ENCODE assay signal across 20 cellular contexts in genomic region chr2:232417489-232417888, GRCh38. TPM values are rescaled to one million over a fixed set of nuclear protein-coding genes. Genes with fewer than 3 reads are reported as not detected.
DNase-seq lines count a peak whose midpoint lies in the region; ATAC-seq and TF ChIP-seq lines count a peak whose summit lies in the region.
"Had no signal": no experiment of that assay in that cellular context is flagged by ENCODE, and none has a peak within 500 bp of the region (broad histone marks: within the 10 kb centered on the region; RNA-seq: fewer than 3 reads in every experiment).

No MANE protein-coding gene starts in this region.

- H3K9me3 ChIP-seq in adrenal gland (replicated peaks in 1 of 3) (no peaks in the 10 kb centered on the region), iPS-18c (ENCODE audit: control insufficient read depth, insufficient read depth, low read length) (peaks cover 4% of the 10 kb centered on the region)
- H3K9me3 ChIP-seq: Caco-2 had no signal

- WGBS in adrenal gland, 4 donors = 0 to 71% (median 53%) methylated on average over 1 to 5 of the region's 5 CpGs; no CpG with 5 or more reads in 1 of the 4 donors

- TF ChIP-seq POLR2A in adrenal gland (IDR thresholded peaks at IDR 0.05) = no peak

- H3K36me3 ChIP-seq in adrenal gland (replicated peaks in 1 of 2) = no peaks in the 10 kb centered on the region
- H3K36me3 ChIP-seq: BLaER1 had no signal

- TF ChIP-seq CTCF in adrenal gland (IDR thresholded peaks at IDR 0.05) = no peak

- peaks cover 0 to 19% of the 10 kb centered on the region in 2 donors for H3K4me1 ChIP-seq in adrenal gland (replicated peaks in 1 of 2)
- H3K4me1 ChIP-seq: Caco-2 had no signal

- no peak overlapping the region for H3K27ac ChIP-seq in adrenal gland
- H3K27ac ChIP-seq: 22Rv1, BLaER1 had no signal

- DNase-seq in 8988T (peak; percentile 36), adrenal gland (peak in 5 of 7 donors; percentile 47 to 80 (median 67)), sciatic nerve (ENCODE audit: low spot score) (peak; percentile 22), NCI-H146 treated with DMSO at 0.1 percent for 48 hours (lab: John Stamatoyannopoulos, UW; ENCODE audit: unreplicated experiment) (no peak), hepatic stellate cell (ENCODE audit: low spot score) (no peak)
- DNase-seq: AML-193; Caco-2; CD8-positive, alpha-beta memory T cell; DMS53; GF-D8; KG1 had no signal

- ATAC-seq in sciatic nerve = no peak
- ATAC-seq in HG03045 (IDR thresholded peaks at IDR 0.05; ENCODE audit: unreplicated experiment) = no peak
- no peak for ATAC-seq in GM19397 (IDR thresholded peaks at IDR 0.05; ENCODE audit: unreplicated experiment)
- ATAC-seq: HCT116 had no signal

- peaks cover 49% of the 10 kb centered on the region for H3K27me3 ChIP-seq in adrenal gland

- intact Hi-C loops in adrenal gland (cut with DNase I) (no loop called here), sciatic nerve (cut with DNase I) (no loop called here)

- H3K4me3 ChIP-seq in adrenal gland (no peak overlapping the region), iPS-18c (ENCODE audit: insufficient read depth, low read depth, low read length) (peak overlapping the region; percentile 28; the same call in 1 of the 2 replicates)
- H3K4me3 ChIP-seq: BLaER1 had no signal

RNA-seq across cellular contexts. Expression of gene ALPG, which starts 10.8 kb away (rescaled TPM):
- total RNA-seq in adrenal gland (not detected), sciatic nerve (not detected)
- polyA plus RNA-seq in adrenal gland = not detected
- total RNA-seq: CD8-positive, alpha-beta memory T cell; H4; HT-29 had no signal
- polyA plus RNA-seq: CD8-positive, alpha-beta memory T cell; IgD-negative memory B cell had no signal

RNA-seq across cellular contexts. Expression of gene ALPI, which starts 38.5 kb away (rescaled TPM):
- not detected for total RNA-seq in adrenal gland
- not detected for polyA plus RNA-seq in adrenal gland
- not detected for total RNA-seq in sciatic nerve
- total RNA-seq: CD8-positive, alpha-beta memory T cell; H4; HT-29 had no signal
- polyA plus RNA-seq: CD8-positive, alpha-beta memory T cell; IgD-negative memory B cell had no signal

RNA-seq across cellular contexts. Expression of gene ALPP, which starts 38.9 kb away (rescaled TPM):
- total RNA-seq in adrenal gland (not detected), sciatic nerve (not detected)
- polyA plus RNA-seq in adrenal gland = not detected
- total RNA-seq: CD8-positive, alpha-beta memory T cell had no signal
- polyA plus RNA-seq: CD8-positive, alpha-beta memory T cell; IgD-negative memory B cell had no signal

Comparison
In these comparisons a context has a peak if more than half of its experiments do, and no peak if none do; other contexts are left out.
1. DNase-seq: peak in 8988T (single experiment), adrenal gland (5 of 7) and sciatic nerve (single experiment); none in NCI-H146 treated with DMSO at 0.1 percent for 48 hours (single experiment) and hepatic stellate cell (single experiment).